10 cellular contexts compared by ENCODE assay signal in the genomic region with DNA sequence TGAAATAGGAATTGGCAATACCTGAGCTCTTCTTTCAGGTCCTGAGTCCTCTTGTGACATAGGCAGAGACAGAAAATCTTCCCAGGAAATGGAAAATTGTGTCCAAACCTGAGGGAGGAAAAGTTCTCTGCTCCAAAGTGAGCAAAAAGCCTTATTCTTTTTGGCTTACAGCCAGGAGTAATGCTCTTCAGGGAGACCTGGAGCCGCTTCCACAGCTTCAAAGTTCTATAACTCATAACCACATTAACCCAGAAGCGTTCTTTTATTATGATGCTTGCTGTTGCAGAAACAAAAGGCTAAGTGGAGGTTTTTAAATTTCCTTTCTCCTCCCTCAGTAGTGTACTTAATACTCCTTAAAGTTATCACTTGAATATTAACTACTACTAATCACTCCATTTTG. TPM values are rescaled to one million over a fixed set of nuclear protein-coding genes. Genes with fewer than 3 reads are reported as not detected.
DNase-seq lines count a peak whose midpoint lies in the region; ATAC-seq and TF ChIP-seq lines count a peak whose summit lies in the region.
"Had no signal": no experiment of that assay in that cellular context is flagged by ENCODE, and none has a peak within 500 bp of the region (broad histone marks: within the 10 kb centered on the region; RNA-seq: fewer than 3 reads in every experiment).

No MANE protein-coding gene starts in this region.

- no peaks in the 10 kb centered on the region for H3K36me3 Mint-ChIP-seq in activated B cell treated with CpG ODN at 0.5 μM for 24 hours (ENCODE audit: low read depth)

- no peak overlapping the region for H4K91ac ChIP-seq in neuronal stem cell (ENCODE audit: low read depth, low read length, poor library complexity)

- ATAC-seq in activated B cell treated with CpG ODN at 0.5 μM for 24 hours (ENCODE audit: low read depth), result no peak

- no peak overlapping the region for H3K14ac ChIP-seq in neuronal stem cell (ENCODE audit: low read length)

- no peak overlapping the region for H3K9ac ChIP-seq in neuronal stem cell (ENCODE audit: low read depth, low read length, poor library complexity)

- intact Hi-C loops in activated B cell treated with CpG ODN at 0.5 μM for 24 hours (cut with micrococcal nuclease) (no loop called here), lower leg skin (cut with DNase I; ENCODE audit: low total_unique reads) (no loop called here)

- no peak overlapping the region for H2BK12ac ChIP-seq in neuronal stem cell (ENCODE audit: low read length)

- H3K79me1 ChIP-seq in neuronal stem cell (ENCODE audit: low read depth, low read length), result no peaks in the 10 kb centered on the region

- H2AK5ac ChIP-seq in neuronal stem cell (ENCODE audit: low read depth, low read length), result no peak overlapping the region

- no peak overlapping the region for H2AFZ ChIP-seq in neuronal stem cell (ENCODE audit: low read length)

- peaks cover 0 to 51% (median 5%) of the 10 kb centered on the region in 3 experiments for H3K27me3 ChIP-seq in neuronal stem cell (ENCODE audit: control insufficient read depth in 3 of 3, insufficient read depth in 3 of 3, low read depth in 1 of 3, low read length in 3 of 3)
- H3K27me3 ChIP-seq: adrenal gland had no signal

- H2BK120ac ChIP-seq in neuronal stem cell (ENCODE audit: low read depth, low read length), result no peak overlapping the region

- no peaks in the 10 kb centered on the region for H3K36me3 ChIP-seq in neuronal stem cell (replicated peaks in 1 of 2; ENCODE audit: control insufficient read depth in 2 of 2, insufficient read depth in 2 of 2, low read length in 2 of 2)
- H3K36me3 ChIP-seq: adrenal gland had no signal

- POLR2A ChIA-PET in activated B cell treated with CpG ODN at 0.5 μM for 24 hours (lab: Charles Lee), result no interaction called here

- no peak overlapping the region for H2BK15ac ChIP-seq in neuronal stem cell (ENCODE audit: low read length)

- peaks cover 8% of the 10 kb centered on the region for H3K27me3 Mint-ChIP-seq in activated B cell treated with CpG ODN at 0.5 μM for 24 hours

- H3K4me1 ChIP-seq in neuronal stem cell (ENCODE audit: control insufficient read depth in 2 of 2, insufficient read depth in 1 of 2, low read depth in 1 of 2, low read length in 2 of 2), result no peaks in the 10 kb centered on the region

- TF ChIP-seq CTCF in activated B cell treated with CpG ODN at 0.5 μM for 24 hours (IDR thresholded peaks at IDR 0.05) (no peak), lower leg skin (IDR thresholded peaks at IDR 0.05) (no peak)

- H2BK5ac ChIP-seq in neuronal stem cell (ENCODE audit: low read length), result no peak overlapping the region

- H3K9me3 Mint-ChIP-seq in activated B cell treated with CpG ODN at 0.5 μM for 24 hours, result no peaks in the 10 kb centered on the region

- H3K4me2 ChIP-seq in neuronal stem cell (ENCODE audit: insufficient read depth, low read length, poor library complexity, severe bottlenecking), result no peak overlapping the region

- H4K8ac ChIP-seq in neuronal stem cell (ENCODE audit: low read depth, low read length), result no peak overlapping the region

- CTCF ChIA-PET in activated B cell treated with CpG ODN at 0.5 μM for 24 hours (lab: Charles Lee), result interaction anchor here (1.1 to 1.7 kb wide), 2 partner anchors 8 to 21 kb away, joined by 3 to 4 read pairs; no protein-coding TSS in a partner anchor

- WGBS in lower leg skin, 2 donors, result 42 to 48% methylated on average over 2 of the region's 2 CpGs
- WGBS in neuronal stem cell (ENCODE audit: extremely low coverage in 2 of 2, insufficient read length in 2 of 2, insufficient replicate concordance in 1 of 2), 2 donors, result no CpG with 5 or more reads among the region's 2 CpGs

- H3K23ac ChIP-seq in neuronal stem cell (ENCODE audit: low read depth, low read length, poor library complexity), result no peak overlapping the region

- peak overlapping the region; percentile 53 for H3K4me3 Mint-ChIP-seq in activated B cell treated with CpG ODN at 0.5 μM for 24 hours

- H3K18ac ChIP-seq in neuronal stem cell (ENCODE audit: low read length), result no peak overlapping the region

- H3K9me3 ChIP-seq in neuronal stem cell (replicated peaks in 1 of 2; ENCODE audit: control insufficient read depth in 2 of 2, insufficient read depth in 1 of 2, low read depth in 1 of 2, low read length in 2 of 2), result no peaks in the 10 kb centered on the region
- H3K9me3 ChIP-seq: adrenal gland had no signal

- peak; percentile 46 for DNase-seq in GM03348 (ENCODE audit: low spot score)
- no peak for DNase-seq in activated B cell treated with CpG ODN at 0.5 μM for 24 hours
- DNase-seq in glomerular visceral epithelial cell (ENCODE audit: extremely low spot score), result peak; percentile 30
- peak; percentile 7 for DNase-seq in renal cortical epithelial cell (ENCODE audit: low read depth)
- no peak for DNase-seq in activated CD8-positive, alpha-beta memory T cell treated with anti-CD3 and anti-CD28 coated beads for 24 hours
- no peak for DNase-seq in lower leg skin (ENCODE audit: low spot score in 2 of 2)
- no peak for DNase-seq in neuronal stem cell (ENCODE audit: low spot score)
- DNase-seq: NCI-H2171 had no signal

- H3K27ac Mint-ChIP-seq in activated B cell treated with CpG ODN at 0.5 μM for 24 hours, result no peak overlapping the region

- no peak overlapping the region for H3K4me3 ChIP-seq in lower leg skin (ENCODE audit: low read depth, poor library complexity, severe bottlenecking)
- no peak overlapping the region for H3K4me3 ChIP-seq in neuronal stem cell (ENCODE audit: low read length in 2 of 2)

- peaks cover 6% of the 10 kb centered on the region for H3K4me1 Mint-ChIP-seq in activated B cell treated with CpG ODN at 0.5 μM for 24 hours

- no peak overlapping the region for H3K4ac ChIP-seq in neuronal stem cell (ENCODE audit: low read length)

- TF ChIP-seq POLR2A in lower leg skin (IDR thresholded peaks at IDR 0.05), result no peak

- H3K27ac ChIP-seq in neuronal stem cell (replicated peaks; ENCODE audit: low read length), result no peak overlapping the region

RNA-seq across cellular contexts. Expression of a gene that starts 0.6 kb away (rescaled TPM):
- total RNA-seq in activated B cell treated with CpG ODN at 0.5 μM for 24 hours, result not detected in 2 replicates
- total RNA-seq in renal cortical epithelial cell, result 0.05 TPM in 1 of 2 replicates, not detected in the other
- 1 to 10 TPM in 3 of 4 donors, under 1 TPM in 1; 0.67 to 3.3 (median 2.1) TPM for total RNA-seq in lower leg skin
- 0.08 TPM for polyA plus RNA-seq in neuronal stem cell (2013, experiment 1 of 2)
- polyA plus RNA-seq in neuronal stem cell (2013, experiment 2 of 2), result 0.08 TPM
- total RNA-seq: T-helper 2 cell treated with Interferon-gamma antibody and Interleukin-4, amounts not matched to agents 100 ng/mL and 5 ng/mL, for 36 hours had no signal

Comparison
In these comparisons a context has a peak if more than half of its experiments do, and no peak if none do; other contexts are left out.
1. DNase-seq: peak in GM03348 (single experiment), glomerular visceral epithelial cell (single experiment) and renal cortical epithelial cell (single experiment); none in activated B cell treated with CpG ODN at 0.5 μM for 24 hours (single experiment), activated CD8-positive, alpha-beta memory T cell treated with anti-CD3 and anti-CD28 coated beads for 24 hours (single experiment), lower leg skin (0 of 2) and neuronal stem cell (single experiment).